In the genomic region with DNA sequence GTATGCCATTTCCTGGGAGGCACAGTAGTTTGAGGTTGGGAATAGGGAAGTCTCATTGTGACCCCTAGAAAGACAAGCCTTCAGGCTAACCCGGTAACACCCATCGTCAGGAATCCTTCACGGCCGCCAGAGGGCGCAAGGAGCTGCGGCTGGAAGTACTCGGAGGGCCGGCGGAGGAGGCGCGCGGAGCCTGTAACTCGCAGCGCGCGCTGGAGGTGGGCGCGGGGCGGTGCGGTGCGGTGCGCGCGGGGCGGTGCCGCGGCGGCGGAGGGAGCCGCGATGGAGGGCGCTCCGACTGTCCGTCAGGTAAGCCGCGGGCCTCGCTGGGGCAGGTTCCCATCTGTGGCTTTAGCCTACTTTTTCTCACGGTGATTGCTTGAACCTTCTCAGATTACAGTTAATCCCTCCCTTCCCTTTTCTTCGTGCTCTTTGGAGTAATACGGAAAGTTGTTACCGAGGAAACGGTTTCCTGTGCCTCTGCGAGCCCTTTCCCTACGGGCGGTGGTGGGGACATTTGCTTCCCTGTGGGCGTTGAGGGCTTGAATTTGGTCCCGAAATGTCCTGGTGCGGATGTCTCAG, we compare ENCODE assay signal across 1 cellular context.
A peak's percentile ranks its signal among the peaks of the same experiment; 100 is the strongest.
TF ChIP-seq lines count a peak whose summit lies in the region.

A gene (plus strand): TSS at position 158 of the 579 bp plus-strand sequence. CDS start 122 bp downstream, at position 280.

TF ChIP-seq in GM12878, 131 proteins besides CTCF, POLR2A, EP300 and RAD21 (continued from another document and continues in another):
- TF ChIP-seq, protein P1, sequence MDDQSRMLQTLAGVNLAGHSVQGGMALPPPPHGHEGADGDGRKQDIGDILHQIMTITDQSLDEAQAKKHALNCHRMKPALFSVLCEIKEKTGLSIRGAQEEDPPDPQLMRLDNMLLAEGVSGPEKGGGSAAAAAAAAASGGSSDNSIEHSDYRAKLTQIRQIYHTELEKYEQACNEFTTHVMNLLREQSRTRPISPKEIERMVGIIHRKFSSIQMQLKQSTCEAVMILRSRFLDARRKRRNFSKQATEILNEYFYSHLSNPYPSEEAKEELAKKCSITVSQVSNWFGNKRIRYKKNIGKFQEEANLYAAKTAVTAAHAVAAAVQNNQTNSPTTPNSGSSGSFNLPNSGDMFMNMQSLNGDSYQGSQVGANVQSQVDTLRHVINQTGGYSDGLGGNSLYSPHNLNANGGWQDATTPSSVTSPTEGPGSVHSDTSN (IDR thresholded peaks at IDR 0.05; ENCODE audit: insufficient replicate concordance, low read depth, low read length): peak; percentile 62
- TF ChIP-seq HCFC1 (IDR thresholded peaks at IDR 0.05; ENCODE audit: low read length) (no peak), SMARCA5 (IDR thresholded peaks at IDR 0.05) (peak; percentile 97), NFIC (IDR thresholded peaks at IDR 0.05; ENCODE audit: low read depth, low read length) (no peak), CEBPB (IDR thresholded peaks at IDR 0.05; ENCODE audit: borderline replicate concordance in 1 of 2, low read depth in 2 of 2, low read length in 2 of 2) (no peak), NRF1 (conservative IDR thresholded peaks at IDR 0.05; ENCODE audit: low read depth, low read length) (no peak), ATF7 (IDR thresholded peaks at IDR 0.05; ENCODE audit: low read depth) (no peak), KAT2A (conservative IDR thresholded peaks at IDR 0.05; ENCODE audit: control insufficient read depth, low read depth, low read length) (no peak), PML (IDR thresholded peaks at IDR 0.05; ENCODE audit: low read length) (no peak), SIN3A (IDR thresholded peaks at IDR 0.05; ENCODE audit: low read depth, low read length) (no peak), RBBP5 (conservative IDR thresholded peaks at IDR 0.05) (no peak), ZBED1 (IDR thresholded peaks at IDR 0.05; ENCODE audit: borderline replicate concordance) (no peak), CBFB (IDR thresholded peaks at IDR 0.05; ENCODE audit: low read depth) (peak; percentile 22; the same call in 1 of the 2 replicates), RELA (IDR thresholded peaks at IDR 0.05; ENCODE audit: borderline replicate concordance, partially characterized antibody) (peak; percentile 86), NFXL1 (IDR thresholded peaks at IDR 0.05; ENCODE audit: borderline replicate concordance) (peak; percentile 55; the same call in 1 of the 2 replicates), JUNB (IDR thresholded peaks at IDR 0.05) (no peak), NFYA (IDR thresholded peaks at IDR 0.05; ENCODE audit: borderline replicate concordance, low read depth, low read length) (no peak), RUNX3 (IDR thresholded peaks at IDR 0.05; ENCODE audit: low read length) (peak; percentile 57), CREM (IDR thresholded peaks at IDR 0.05; ENCODE audit: low read depth) (peak; percentile 51; the same call in 1 of the 2 replicates), GATAD2B (conservative IDR thresholded peaks at IDR 0.05; ENCODE audit: low read depth) (peak; percentile 95), JUND (IDR thresholded peaks at IDR 0.05; ENCODE audit: low read depth, low read length) (no peak), POLR2AphosphoS5 (IDR thresholded peaks at IDR 0.05; ENCODE audit: low read length) (no peak), MYB (IDR thresholded peaks at IDR 0.05; ENCODE audit: borderline replicate concordance, low read depth, low read length) (no peak), ZNF622 (IDR thresholded peaks at IDR 0.05) (no peak), BRCA1 (IDR thresholded peaks at IDR 0.05; ENCODE audit: low read depth, low read length) (no peak), IKZF1 (conservative IDR thresholded peaks at IDR 0.05) (peak; percentile 87), ASH2L (IDR thresholded peaks at IDR 0.05; ENCODE audit: borderline replicate concordance, low read depth) (no peak), SPI1 (IDR thresholded peaks at IDR 0.05; ENCODE audit: borderline replicate concordance, insufficient read depth, low read depth, low read length) (peak; percentile 36; the same call in 1 of the 2 replicates), IKZF2 (IDR thresholded peaks at IDR 0.05) (peak; percentile 70 to 74), RFX5 (IDR thresholded peaks at IDR 0.05; ENCODE audit: low read depth, low read length) (no peak), PAX8 (IDR thresholded peaks at IDR 0.05) (no peak), GABPA (IDR thresholded peaks at IDR 0.05; ENCODE audit: low read depth) (no peak), HDGF (IDR thresholded peaks at IDR 0.05) (no peak), FOS (IDR thresholded peaks at IDR 0.05; ENCODE audit: borderline replicate concordance, extremely low read depth, insufficient read length) (no peak), ZZZ3 (IDR thresholded peaks at IDR 0.05; ENCODE audit: control insufficient read depth, insufficient read length, low read depth) (no peak), EGR1 (IDR thresholded peaks at IDR 0.05; ENCODE audit: borderline replicate concordance in 1 of 2, low read depth in 2 of 2, low read length in 2 of 2) (peak in 1 of 2 experiments; percentile 15; a peak in 1 of 3 replicates), TAF1 (IDR thresholded peaks at IDR 0.05; ENCODE audit: borderline replicate concordance, low read depth, low read length) (0 out of 2 replicates have a peak, but pooled peaks have one; percentile 18), ESRRA (IDR thresholded peaks at IDR 0.05; ENCODE audit: low read length) (no peak), NR2C2 (IDR thresholded peaks at IDR 0.05; ENCODE audit: borderline replicate concordance, control insufficient read depth, insufficient read length, low read depth) (no peak), MXI1 (IDR thresholded peaks at IDR 0.05; ENCODE audit: low read depth, low read length) (no peak), NR2F1 (conservative IDR thresholded peaks at IDR 0.05) (peak; percentile 48; the same call in 1 of the 2 replicates), SUPT20H (IDR thresholded peaks at IDR 0.05; ENCODE audit: borderline replicate concordance, control insufficient read depth, low read depth, low read length) (no peak), NBN (IDR thresholded peaks at IDR 0.05) (no peak), YY1 (IDR thresholded peaks at IDR 0.05; ENCODE audit: low read depth, low read length) (peak; percentile 77; the same call in 1 of the 2 replicates), CHD4 (IDR thresholded peaks at IDR 0.05) (no peak), SMAD1 (IDR thresholded peaks at IDR 0.05; ENCODE audit: low read depth, partially characterized antibody) (no peak), ZNF217 (IDR thresholded peaks at IDR 0.05) (peak; percentile 82; the same call in 1 of the 2 replicates), SMC3 (IDR thresholded peaks at IDR 0.05; ENCODE audit: borderline replicate concordance, low read length) (peak; percentile 83), SUZ12 (IDR thresholded peaks at IDR 0.05; ENCODE audit: unreplicated experiment) (no peak), HDAC6 (IDR thresholded peaks at IDR 0.05; ENCODE audit: unreplicated experiment) (no peak), SMAD5 (IDR thresholded peaks at IDR 0.05; ENCODE audit: low read depth) (no peak), CBX3 (IDR thresholded peaks at IDR 0.05; ENCODE audit: borderline replicate concordance, low read depth) (no peak), STAT3 (IDR thresholded peaks at IDR 0.05; ENCODE audit: low read depth, low read length) (no peak)
- TF ChIP-seq, protein P2, sequence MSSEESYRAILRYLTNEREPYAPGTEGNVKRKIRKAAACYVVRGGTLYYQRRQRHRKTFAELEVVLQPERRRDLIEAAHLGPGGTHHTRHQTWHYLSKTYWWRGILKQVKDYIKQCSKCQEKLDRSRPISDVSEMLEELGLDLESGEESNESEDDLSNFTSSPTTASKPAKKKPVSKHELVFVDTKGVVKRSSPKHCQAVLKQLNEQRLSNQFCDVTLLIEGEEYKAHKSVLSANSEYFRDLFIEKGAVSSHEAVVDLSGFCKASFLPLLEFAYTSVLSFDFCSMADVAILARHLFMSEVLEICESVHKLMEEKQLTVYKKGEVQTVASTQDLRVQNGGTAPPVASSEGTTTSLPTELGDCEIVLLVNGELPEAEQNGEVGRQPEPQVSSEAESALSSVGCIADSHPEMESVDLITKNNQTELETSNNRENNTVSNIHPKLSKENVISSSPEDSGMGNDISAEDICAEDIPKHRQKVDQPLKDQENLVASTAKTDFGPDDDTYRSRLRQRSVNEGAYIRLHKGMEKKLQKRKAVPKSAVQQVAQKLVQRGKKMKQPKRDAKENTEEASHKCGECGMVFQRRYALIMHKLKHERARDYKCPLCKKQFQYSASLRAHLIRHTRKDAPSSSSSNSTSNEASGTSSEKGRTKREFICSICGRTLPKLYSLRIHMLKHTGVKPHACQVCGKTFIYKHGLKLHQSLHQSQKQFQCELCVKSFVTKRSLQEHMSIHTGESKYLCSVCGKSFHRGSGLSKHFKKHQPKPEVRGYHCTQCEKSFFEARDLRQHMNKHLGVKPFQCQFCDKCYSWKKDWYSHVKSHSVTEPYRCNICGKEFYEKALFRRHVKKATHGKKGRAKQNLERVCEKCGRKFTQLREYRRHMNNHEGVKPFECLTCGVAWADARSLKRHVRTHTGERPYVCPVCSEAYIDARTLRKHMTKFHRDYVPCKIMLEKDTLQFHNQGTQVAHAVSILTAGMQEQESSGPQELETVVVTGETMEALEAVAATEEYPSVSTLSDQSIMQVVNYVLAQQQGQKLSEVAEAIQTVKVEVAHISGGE (CRISPR knock-in tag; IDR thresholded peaks at IDR 0.05): no peak
- TF ChIP-seq, protein P3, sequence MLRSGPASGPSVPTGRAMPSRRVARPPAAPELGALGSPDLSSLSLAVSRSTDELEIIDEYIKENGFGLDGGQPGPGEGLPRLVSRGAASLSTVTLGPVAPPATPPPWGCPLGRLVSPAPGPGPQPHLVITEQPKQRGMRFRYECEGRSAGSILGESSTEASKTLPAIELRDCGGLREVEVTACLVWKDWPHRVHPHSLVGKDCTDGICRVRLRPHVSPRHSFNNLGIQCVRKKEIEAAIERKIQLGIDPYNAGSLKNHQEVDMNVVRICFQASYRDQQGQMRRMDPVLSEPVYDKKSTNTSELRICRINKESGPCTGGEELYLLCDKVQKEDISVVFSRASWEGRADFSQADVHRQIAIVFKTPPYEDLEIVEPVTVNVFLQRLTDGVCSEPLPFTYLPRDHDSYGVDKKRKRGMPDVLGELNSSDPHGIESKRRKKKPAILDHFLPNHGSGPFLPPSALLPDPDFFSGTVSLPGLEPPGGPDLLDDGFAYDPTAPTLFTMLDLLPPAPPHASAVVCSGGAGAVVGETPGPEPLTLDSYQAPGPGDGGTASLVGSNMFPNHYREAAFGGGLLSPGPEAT (IDR thresholded peaks at IDR 0.05; ENCODE audit: low read depth): no peak
- TF ChIP-seq, protein P4, sequence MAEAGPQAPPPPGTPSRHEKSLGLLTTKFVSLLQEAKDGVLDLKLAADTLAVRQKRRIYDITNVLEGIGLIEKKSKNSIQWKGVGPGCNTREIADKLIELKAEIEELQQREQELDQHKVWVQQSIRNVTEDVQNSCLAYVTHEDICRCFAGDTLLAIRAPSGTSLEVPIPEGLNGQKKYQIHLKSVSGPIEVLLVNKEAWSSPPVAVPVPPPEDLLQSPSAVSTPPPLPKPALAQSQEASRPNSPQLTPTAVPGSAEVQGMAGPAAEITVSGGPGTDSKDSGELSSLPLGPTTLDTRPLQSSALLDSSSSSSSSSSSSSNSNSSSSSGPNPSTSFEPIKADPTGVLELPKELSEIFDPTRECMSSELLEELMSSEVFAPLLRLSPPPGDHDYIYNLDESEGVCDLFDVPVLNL (IDR thresholded peaks at IDR 0.05; ENCODE audit: low read depth, low read length): no peak
- TF ChIP-seq, protein P5, sequence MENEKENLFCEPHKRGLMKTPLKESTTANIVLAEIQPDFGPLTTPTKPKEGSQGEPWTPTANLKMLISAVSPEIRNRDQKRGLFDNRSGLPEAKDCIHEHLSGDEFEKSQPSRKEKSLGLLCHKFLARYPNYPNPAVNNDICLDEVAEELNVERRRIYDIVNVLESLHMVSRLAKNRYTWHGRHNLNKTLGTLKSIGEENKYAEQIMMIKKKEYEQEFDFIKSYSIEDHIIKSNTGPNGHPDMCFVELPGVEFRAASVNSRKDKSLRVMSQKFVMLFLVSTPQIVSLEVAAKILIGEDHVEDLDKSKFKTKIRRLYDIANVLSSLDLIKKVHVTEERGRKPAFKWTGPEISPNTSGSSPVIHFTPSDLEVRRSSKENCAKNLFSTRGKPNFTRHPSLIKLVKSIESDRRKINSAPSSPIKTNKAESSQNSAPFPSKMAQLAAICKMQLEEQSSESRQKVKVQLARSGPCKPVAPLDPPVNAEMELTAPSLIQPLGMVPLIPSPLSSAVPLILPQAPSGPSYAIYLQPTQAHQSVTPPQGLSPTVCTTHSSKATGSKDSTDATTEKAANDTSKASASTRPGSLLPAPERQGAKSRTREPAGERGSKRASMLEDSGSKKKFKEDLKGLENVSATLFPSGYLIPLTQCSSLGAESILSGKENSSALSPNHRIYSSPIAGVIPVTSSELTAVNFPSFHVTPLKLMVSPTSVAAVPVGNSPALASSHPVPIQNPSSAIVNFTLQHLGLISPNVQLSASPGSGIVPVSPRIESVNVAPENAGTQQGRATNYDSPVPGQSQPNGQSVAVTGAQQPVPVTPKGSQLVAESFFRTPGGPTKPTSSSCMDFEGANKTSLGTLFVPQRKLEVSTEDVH (IDR thresholded peaks at IDR 0.05; ENCODE audit: low read depth, partially characterized antibody): no peak
- TF ChIP-seq, protein P6, sequence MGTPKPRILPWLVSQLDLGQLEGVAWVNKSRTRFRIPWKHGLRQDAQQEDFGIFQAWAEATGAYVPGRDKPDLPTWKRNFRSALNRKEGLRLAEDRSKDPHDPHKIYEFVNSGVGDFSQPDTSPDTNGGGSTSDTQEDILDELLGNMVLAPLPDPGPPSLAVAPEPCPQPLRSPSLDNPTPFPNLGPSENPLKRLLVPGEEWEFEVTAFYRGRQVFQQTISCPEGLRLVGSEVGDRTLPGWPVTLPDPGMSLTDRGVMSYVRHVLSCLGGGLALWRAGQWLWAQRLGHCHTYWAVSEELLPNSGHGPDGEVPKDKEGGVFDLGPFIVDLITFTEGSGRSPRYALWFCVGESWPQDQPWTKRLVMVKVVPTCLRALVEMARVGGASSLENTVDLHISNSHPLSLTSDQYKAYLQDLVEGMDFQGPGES (IDR thresholded peaks at IDR 0.05): 0 out of 2 replicates have a peak, but pooled peaks have one; percentile 12
